Comparison of ENCODE assay signal across 9 cellular contexts in genomic region chr4:44738615-44739014, GRCh38.
DNase-seq lines count a peak whose midpoint lies in the region; ATAC-seq and TF ChIP-seq lines count a peak whose summit lies in the region.
"Had no signal": no experiment of that assay in that cellular context is flagged by ENCODE, and none has a peak within 500 bp of the region (broad histone marks: within the 10 kb centered on the region; RNA-seq: fewer than 3 reads in every experiment).

No MANE protein-coding gene starts in this region.

- ATAC-seq in GM21526 (IDR thresholded peaks at IDR 0.05; ENCODE audit: low FRiP score, unreplicated experiment) (peak; percentile 80), GM21367 (IDR thresholded peaks at IDR 0.05; ENCODE audit: unreplicated experiment) (no peak)
- ATAC-seq in activated CD4-positive, CD25-positive, alpha-beta regulatory T cell treated with anti-CD3 and anti-CD28 coated beads, Interleukin-2, amount 50 U/mL, for 24 hours = no peak

- DNase-seq in DMS53 treated with DMSO at 0.1 percent for 48 hours (lab: John Stamatoyannopoulos, UW; ENCODE audit: unreplicated experiment) (peak; percentile 44), NCI-H1694 (lab: John Stamatoyannopoulos, UW) (peak; percentile 26), foreskin fibroblast (peak in 1 of 2 donors; percentile 9), ecto neural progenitor cell (ENCODE audit: low spot score) (no peak)
- no peak for DNase-seq in central memory CD4-positive, alpha-beta T cell
- DNase-seq: stimulated activated CD4-positive, alpha-beta T cell treated with anti-CD3 and anti-CD28 coated beads, Interleukin-1b, Interleukin-23, amount 100 ng/mL, for 48 hours had no signal

- peak; percentile 26 for TF ChIP-seq CTCF in foreskin fibroblast (IDR thresholded peaks at IDR 0.05; ENCODE audit: low read depth, low read length)

- H3K4me3 ChIP-seq in foreskin fibroblast (ENCODE audit: low read depth in 1 of 2, low read length in 2 of 2) = no peak overlapping the region

Comparison
In these comparisons a context has a peak if more than half of its experiments do, and no peak if none do; other contexts are left out.
1. DNase-seq: peak in DMS53 treated with DMSO at 0.1 percent for 48 hours (single experiment) and NCI-H1694 (single experiment); none in central memory CD4-positive, alpha-beta T cell (single experiment) and ecto neural progenitor cell (single experiment).